18 cellular contexts compared by ENCODE assay signal in the genomic region with DNA sequence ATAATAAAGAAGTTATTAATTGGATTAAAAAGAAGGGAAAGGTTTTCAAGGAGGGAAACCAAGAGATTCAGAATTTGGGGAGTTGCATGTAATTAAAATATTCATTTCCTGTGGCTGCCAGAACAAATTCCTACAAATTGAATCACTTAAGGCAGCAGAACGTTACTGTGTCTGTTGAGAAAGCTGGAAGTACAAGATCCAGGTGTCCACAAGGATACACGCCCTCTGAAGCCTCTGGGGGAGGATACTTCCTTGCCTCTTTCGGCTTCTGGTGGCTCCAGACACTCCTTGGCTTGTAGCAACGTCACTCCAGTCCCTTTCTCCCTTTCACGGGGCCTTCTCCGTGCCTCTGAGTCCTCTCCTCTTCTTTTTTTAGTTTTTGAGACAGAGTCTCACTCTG.
A peak's percentile ranks its signal among the peaks of the same experiment; 100 is the strongest.
DNase-seq lines count a peak whose midpoint lies in the region; ATAC-seq and TF ChIP-seq lines count a peak whose summit lies in the region.
"Had no signal": no experiment of that assay in that cellular context is flagged by ENCODE, and none has a peak within 500 bp of the region (broad histone marks: within the 10 kb centered on the region; RNA-seq: fewer than 3 reads in every experiment).

No MANE protein-coding gene starts in this region.

- peaks cover 12% of the 10 kb centered on the region for H3K4me1 Mint-ChIP-seq in glutamatergic neuron (ENCODE audit: low read depth, unreplicated experiment)
- H3K4me1 Mint-ChIP-seq: CD4-positive, alpha-beta memory T cell had no signal

- DNase-seq in A172 (ENCODE audit: low spot score) (peak; percentile 11), HT1080 (ENCODE audit: low read depth) (peak; percentile 22), mammary epithelial cell (peak; percentile 62), glutamatergic neuron (no peak), psoas muscle (no peak), sciatic nerve (ENCODE audit: low spot score) (no peak), H4 (ENCODE audit: low spot score) (no peak), AG08396 (ENCODE audit: low spot score) (no peak)
- DNase-seq: 8988T; CD4-positive, alpha-beta memory T cell; Kasumi-1; NCI-H1105 treated with DMSO at 0.1 percent for 48 hours; NCI-H1694; NCI-H2081 treated with DMSO at 0.1 percent for 48 hours; SHP77 treated with DMSO at 0.1 percent for 48 hours; SK-N-SH had no signal

- no peaks in the 10 kb centered on the region for H3K79me2 ChIP-seq in mammary epithelial cell (ENCODE audit: insufficient read depth, low read length)

- ATAC-seq in psoas muscle (no peak), sciatic nerve (no peak)

- H3K9me3 ChIP-seq in mammary epithelial cell (replicated peaks; ENCODE audit: insufficient read depth, low read length) (no peaks in the 10 kb centered on the region), psoas muscle (no peaks in the 10 kb centered on the region)
- H3K9me3 ChIP-seq: BLaER1, HAP-1, SK-N-SH had no signal

- H3K9ac ChIP-seq in mammary epithelial cell (ENCODE audit: insufficient read depth, low read length) = no peak overlapping the region
- H3K9ac ChIP-seq: BLaER1, SK-N-SH had no signal

- in situ Hi-C loops in mammary epithelial cell (cut with MboI; ENCODE audit: low sequenced_read_pairs in 2 of 2) = no loop called here

- H3K27me3 ChIP-seq in mammary epithelial cell (ENCODE audit: insufficient read depth, low read length) = no peaks in the 10 kb centered on the region
- peaks cover 0 to 5% (median 0%) of the 10 kb centered on the region in 3 donors for H3K27me3 ChIP-seq in psoas muscle (ENCODE audit: insufficient read depth in 3 of 3, low read length in 2 of 3)
- H3K27me3 ChIP-seq: BLaER1 had no signal

- 40% methylated on average over 6 of the region's 6 CpGs for WGBS in mammary epithelial cell (ENCODE audit: low coverage, missing lambda C conversion rate)
- WGBS in psoas muscle, 3 donors = 76 to 80% (median 78%) methylated on average over 6 of the region's 6 CpGs

- peak overlapping the region; percentile 70 for H2AFZ ChIP-seq in mammary epithelial cell (ENCODE audit: low read depth, low read length)

- H3K27ac ChIP-seq in mammary epithelial cell (ENCODE audit: insufficient read depth, low read depth, low read length) = no peak overlapping the region
- H3K27ac ChIP-seq in psoas muscle = no peak overlapping the region
- H3K27ac ChIP-seq: BLaER1 had no signal

- CTCF ChIA-PET in mammary epithelial cell (lab: Charles Lee; ENCODE audit: low non-redundant PET) = no interaction called here

- no peaks in the 10 kb centered on the region for H3K36me3 ChIP-seq in mammary epithelial cell (ENCODE audit: insufficient read depth, low read length)
- no peaks in the 10 kb centered on the region for H3K36me3 ChIP-seq in psoas muscle (ENCODE audit: insufficient read depth in 1 of 2, low read depth in 1 of 2)
- H3K36me3 ChIP-seq: BLaER1, HAP-1 had no signal

- intact Hi-C loops in mammary epithelial cell (cut with micrococcal nuclease) (no loop called here), psoas muscle (cut with DNase I) (no loop called here), sciatic nerve (cut with DNase I) (no loop called here)

- H3K9me3 Mint-ChIP-seq in glutamatergic neuron (ENCODE audit: unreplicated experiment) = peaks cover 7% of the 10 kb centered on the region

- H3K4me1 ChIP-seq in mammary epithelial cell (ENCODE audit: insufficient read depth, low read length) (no peaks in the 10 kb centered on the region), psoas muscle (no peaks in the 10 kb centered on the region)
- H3K4me1 ChIP-seq: HAP-1 had no signal

- no peak overlapping the region for H3K4me3 Mint-ChIP-seq in glutamatergic neuron (ENCODE audit: unreplicated experiment)
- H3K4me3 Mint-ChIP-seq: CD4-positive, alpha-beta memory T cell had no signal

- H3K4me2 ChIP-seq in mammary epithelial cell (ENCODE audit: insufficient read depth, low read depth, low read length) = peak overlapping the region; percentile 22
- H3K4me2 ChIP-seq: BLaER1, SK-N-SH had no signal

- H3K27me3 Mint-ChIP-seq in glutamatergic neuron (ENCODE audit: unreplicated experiment) = peaks cover 6% of the 10 kb centered on the region

- H4K20me1 ChIP-seq in mammary epithelial cell (ENCODE audit: insufficient read depth, low read length) = no peaks in the 10 kb centered on the region
- H4K20me1 ChIP-seq: BLaER1 had no signal

- BruUV-seq in mammary epithelial cell (replicated peaks; lab: Mats Ljungman, UMichigan) = no TSS peak

- peaks cover 5% of the 10 kb centered on the region for H3K36me3 Mint-ChIP-seq in glutamatergic neuron (ENCODE audit: unreplicated experiment)
- H3K36me3 Mint-ChIP-seq: CD4-positive, alpha-beta memory T cell had no signal

- TF ChIP-seq CTCF in mammary epithelial cell (conservative IDR thresholded peaks at IDR 0.05 in 1 of 2, IDR thresholded peaks at IDR 0.05 in 1 of 2; ENCODE audit: extremely low read depth in 1 of 2, insufficient read depth in 1 of 2, low read depth in 1 of 2, low read length in 2 of 2) = no peak
- no peak for TF ChIP-seq CTCF in glutamatergic neuron (IDR thresholded peaks at IDR 0.05; ENCODE audit: partially characterized antibody, unreplicated experiment)
- no peak for TF ChIP-seq CTCF in psoas muscle (IDR thresholded peaks at IDR 0.05)

- dilution Hi-C loops in mammary epithelial cell (cut with HindIII; ENCODE audit: low sequenced_read_pairs) = no loop called here

- peak overlapping the region; percentile 1 for H3K27ac Mint-ChIP-seq in glutamatergic neuron (ENCODE audit: unreplicated experiment)
- H3K27ac Mint-ChIP-seq: CD4-positive, alpha-beta memory T cell had no signal

- no peak overlapping the region for H3K4me3 ChIP-seq in mammary epithelial cell (replicated peaks in 1 of 3; ENCODE audit: insufficient read depth in 1 of 3, low read depth in 2 of 3, low read length in 3 of 3)
- no peak overlapping the region for H3K4me3 ChIP-seq in psoas muscle
- H3K4me3 ChIP-seq: BLaER1, HAP-1 had no signal

Comparison
In these comparisons a context has a peak if more than half of its experiments do, and no peak if none do; other contexts are left out.
1. DNase-seq: peak in A172 (single experiment), HT1080 (single experiment) and mammary epithelial cell (single experiment); none in glutamatergic neuron (single experiment), psoas muscle (0 of 2), sciatic nerve (single experiment), H4 (single experiment) and AG08396 (single experiment).